ENCODE assay signal across 20 cellular contexts in genomic region chr17:66167189-66167815, GRCh38. TPM values are rescaled to one million over a fixed set of nuclear protein-coding genes. Genes with fewer than 3 reads are reported as not detected.
A peak's percentile ranks its signal among the peaks of the same experiment; 100 is the strongest.
DNase-seq lines count a peak whose midpoint lies in the region; ATAC-seq, FAIRE-seq and TF ChIP-seq lines count a peak whose summit lies in the region.
"Had no signal": no experiment of that assay in that cellular context is flagged by ENCODE, and none has a peak within 500 bp of the region (broad histone marks: within the 10 kb centered on the region; RNA-seq: fewer than 3 reads in every experiment).

No MANE protein-coding gene starts in this region.

- DNase-seq in left ventricle myocardium superior (no peak), Right ventricle myocardium superior (no peak), HTR-8/SVneo (ENCODE audit: insufficient read length, low spot score) (no peak), amniotic epithelial cell (ENCODE audit: low read depth) (peak; percentile 13), fibroblast of villous mesenchyme (ENCODE audit: low read depth) (peak; percentile 10), head of caudate nucleus (no peak), left colon (no peak)
- DNase-seq: 8988T; BE2C; C1 segment of cervical spinal cord; CD4-positive, CD25-positive, alpha-beta regulatory T cell; CD8-positive, alpha-beta memory T cell; COR-L47; DMS 273 treated with DMSO at 0.1 percent for 48 hours; H9; KG1 had no signal

- ATAC-seq in left ventricle myocardium superior (peak; percentile 30), Right ventricle myocardium superior (ENCODE audit: poor library complexity) (no peak), left colon (no peak), GM18517 (IDR thresholded peaks at IDR 0.05; ENCODE audit: unreplicated experiment) (no peak)
- ATAC-seq: GM23338 had no signal

- FAIRE-seq in HTR-8/SVneo (lab: Jason Lieb, UNC), result peak; percentile 16
- FAIRE-seq: G401.6, GM12891 had no signal

- intact Hi-C loops in left ventricle myocardium superior (cut with micrococcal nuclease), result loop anchor here (5.0 kb wide), 2 partner anchors 875 to 935 kb away; no protein-coding TSS in a partner anchor
- intact Hi-C loops in Right ventricle myocardium superior (cut with DNase I), result no loop called here
- intact Hi-C loops in head of caudate nucleus (cut with DNase I), result loop anchor here (10.0 kb wide), 1 partner anchor 933 kb away; no protein-coding TSS in a partner anchor
- intact Hi-C loops in left colon (cut with DNase I, micrococcal nuclease), result loop anchor here in 1 of 2 donors (5.0 to 10.0 kb wide), 2 partner anchors 743 to 875 kb away; no protein-coding TSS in a partner anchor

- TF ChIP-seq CTCF in fibroblast of villous mesenchyme (IDR thresholded peaks at IDR 0.05; ENCODE audit: insufficient read depth, low read depth, low read length), result no peak

- H3K4me3 ChIP-seq in fibroblast of villous mesenchyme (ENCODE audit: low read depth, low read length), result no peak overlapping the region
- H3K4me3 ChIP-seq: GM23338 had no signal

RNA-seq across cellular contexts. Expression of gene CEP112, which starts 24.6 kb away (rescaled TPM):
- 13.6 TPM for total RNA-seq in left ventricle myocardium superior
- 20.7 TPM for total RNA-seq in Right ventricle myocardium superior
- total RNA-seq in fibroblast of villous mesenchyme, result 8.1 and 10.8 TPM in 2 replicates
- total RNA-seq in left colon, result 1 to 10 TPM; 4.5 to 8.1 TPM

Comparison
In these comparisons a context has a peak if more than half of its experiments do, and no peak if none do; other contexts are left out.
1. DNase-seq: peak in amniotic epithelial cell (single experiment) and fibroblast of villous mesenchyme (single experiment); none in left ventricle myocardium superior (single experiment), Right ventricle myocardium superior (single experiment), HTR-8/SVneo (single experiment), head of caudate nucleus (0 of 42) and left colon (0 of 2).